15 cellular contexts compared by ENCODE assay signal in the genomic region with DNA sequence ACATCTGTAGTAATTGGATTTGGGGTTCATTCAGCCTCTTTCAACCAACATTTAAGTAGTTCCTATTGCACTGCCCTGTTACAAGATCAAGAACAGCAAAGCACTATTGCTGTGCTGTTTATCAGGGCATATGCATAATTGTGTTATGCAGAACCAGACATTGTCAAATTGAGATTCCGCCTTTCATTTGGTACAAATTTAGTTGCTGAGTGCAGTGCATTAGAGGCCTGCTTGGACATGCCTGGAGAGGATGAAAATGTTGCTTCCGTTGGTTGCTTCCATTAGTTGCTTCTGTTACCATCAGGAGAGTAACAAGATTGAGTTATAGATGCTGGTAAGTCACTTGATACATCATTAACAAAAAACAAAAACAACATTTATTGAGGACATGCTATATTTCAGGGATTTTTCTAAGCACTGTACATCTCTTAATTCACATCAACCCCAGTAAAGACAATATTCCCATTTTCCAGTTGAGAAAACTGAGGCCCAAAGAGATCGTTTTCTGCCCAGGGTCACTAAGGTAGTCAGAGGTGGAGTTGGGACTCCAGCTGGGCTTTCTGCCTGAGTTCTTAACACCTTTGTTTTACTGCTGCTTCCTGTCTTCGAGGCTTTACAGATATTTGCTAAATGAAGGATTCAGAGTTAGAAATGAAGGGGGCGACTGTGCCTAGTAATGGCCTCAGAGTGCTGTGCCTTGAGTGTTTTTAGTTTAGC.
DNase-seq lines count a peak whose midpoint lies in the region; ATAC-seq and TF ChIP-seq lines count a peak whose summit lies in the region.
"Had no signal": no experiment of that assay in that cellular context is flagged by ENCODE, and none has a peak within 500 bp of the region (broad histone marks: within the 10 kb centered on the region; RNA-seq: fewer than 3 reads in every experiment).

No MANE protein-coding gene starts in this region.

- no peak overlapping the region for H3K4me3 Mint-ChIP-seq in activated T-cell treated with anti-CD3 and anti-CD28 coated beads, Interleukin-2, amount 50 U/mL, for 24 hours
- H3K4me3 Mint-ChIP-seq in natural killer cell treated with Interleukin-12 subunit alpha and Interleukin-12 subunit beta and Interleukin-15 and Interleukin-18, amount 100 ng/mL, for 72 hours, result peak overlapping the region; percentile 38

- H3K9me3 Mint-ChIP-seq in activated T-cell treated with anti-CD3 and anti-CD28 coated beads, Interleukin-2, amount 50 U/mL, for 24 hours, result no peaks in the 10 kb centered on the region
- no peaks in the 10 kb centered on the region for H3K9me3 Mint-ChIP-seq in activated naive CD4-positive, alpha-beta T cell treated with anti-CD3 and anti-CD28 coated beads, Interleukin-2, amount 50 U/mL, for 72 hours
- H3K9me3 Mint-ChIP-seq in natural killer cell treated with Interleukin-12 subunit alpha and Interleukin-12 subunit beta and Interleukin-15 and Interleukin-18, amount 100 ng/mL, for 72 hours, result no peaks in the 10 kb centered on the region

- peaks cover 63% of the 10 kb centered on the region for H3K36me3 Mint-ChIP-seq in activated T-cell treated with anti-CD3 and anti-CD28 coated beads, Interleukin-2, amount 50 U/mL, for 24 hours (ENCODE audit: low read depth)
- H3K36me3 Mint-ChIP-seq in activated naive CD4-positive, alpha-beta T cell treated with anti-CD3 and anti-CD28 coated beads, Interleukin-2, amount 50 U/mL, for 72 hours, result peaks cover 4 to 29% of the 10 kb centered on the region in 2 donors
- H3K36me3 Mint-ChIP-seq in natural killer cell treated with Interleukin-12 subunit alpha and Interleukin-12 subunit beta and Interleukin-15 and Interleukin-18, amount 100 ng/mL, for 72 hours, result no peaks in the 10 kb centered on the region

- TF ChIP-seq CTCF in GM20000 (IDR thresholded peaks at IDR 0.05; ENCODE audit: extremely low read depth, missing control alignments), result no peak

- peaks cover 94% of the 10 kb centered on the region for H3K4me1 Mint-ChIP-seq in activated T-cell treated with anti-CD3 and anti-CD28 coated beads, Interleukin-2, amount 50 U/mL, for 24 hours (ENCODE audit: low read depth)
- peaks cover 65 to 85% of the 10 kb centered on the region in 2 donors for H3K4me1 Mint-ChIP-seq in natural killer cell treated with Interleukin-12 subunit alpha and Interleukin-12 subunit beta and Interleukin-15 and Interleukin-18, amount 100 ng/mL, for 72 hours (ENCODE audit: low read depth in 2 of 2)

- no peak for ATAC-seq in activated naive CD4-positive, alpha-beta T cell treated with anti-CD3 and anti-CD28 coated beads, Interleukin-2, amount 50 U/mL, for 72 hours
- ATAC-seq in natural killer cell treated with Interleukin-12 subunit alpha and Interleukin-12 subunit beta and Interleukin-15 and Interleukin-18, amount 100 ng/mL, for 72 hours, result no peak
- no peak for ATAC-seq in GM18909 (IDR thresholded peaks at IDR 0.05; ENCODE audit: poor library complexity, unreplicated experiment)

- H3K27ac Mint-ChIP-seq in activated T-cell treated with anti-CD3 and anti-CD28 coated beads, Interleukin-2, amount 50 U/mL, for 24 hours, result peak overlapping the region; percentile 96
- H3K27ac Mint-ChIP-seq in activated naive CD4-positive, alpha-beta T cell treated with anti-CD3 and anti-CD28 coated beads, Interleukin-2, amount 50 U/mL, for 72 hours, result peak overlapping the region; percentile 77 to 93
- H3K27ac Mint-ChIP-seq in natural killer cell treated with Interleukin-12 subunit alpha and Interleukin-12 subunit beta and Interleukin-15 and Interleukin-18, amount 100 ng/mL, for 72 hours, result peak overlapping the region; percentile 79 to 80

- DNase-seq in activated T-cell treated with anti-CD3 and anti-CD28 coated beads, Interleukin-2, amount 50 U/mL, for 24 hours, result no peak
- DNase-seq in activated T-cell treated with anti-CD3 and anti-CD28 coated beads for 4 hours (no peak), NAMALWA (ENCODE audit: low spot score) (peak; percentile 48), NCI-H526 (lab: John Stamatoyannopoulos, UW) (no peak), GM20000 (ENCODE audit: low spot score) (no peak)
- no peak for DNase-seq in activated naive CD4-positive, alpha-beta T cell treated with anti-CD3 and anti-CD28 coated beads, Interleukin-2, amount 50 U/mL, for 72 hours (ENCODE audit: low spot score in 2 of 2)
- DNase-seq in natural killer cell treated with Interleukin-12 subunit alpha and Interleukin-12 subunit beta and Interleukin-15 and Interleukin-18, amount 100 ng/mL, for 72 hours (ENCODE audit: low spot score), result no peak
- DNase-seq: activated CD8-positive, alpha-beta memory T cell treated with anti-CD3 and anti-CD28 coated beads, Interleukin-2, amount 50 U/mL, for 48 hours; DMS79; effector CD8-positive, alpha-beta T cell; foreskin fibroblast; NCI-H1048; NCI-H524 treated with DMSO at 0.1 percent for 48 hours; RPMI8226 had no signal

- H3K27me3 Mint-ChIP-seq in activated T-cell treated with anti-CD3 and anti-CD28 coated beads, Interleukin-2, amount 50 U/mL, for 24 hours, result no peaks in the 10 kb centered on the region
- no peaks in the 10 kb centered on the region for H3K27me3 Mint-ChIP-seq in natural killer cell treated with Interleukin-12 subunit alpha and Interleukin-12 subunit beta and Interleukin-15 and Interleukin-18, amount 100 ng/mL, for 72 hours
